1 cellular context compared by ENCODE assay signal in genomic region chr19:32971715-32972540, GRCh38.
TF ChIP-seq lines count a peak whose summit lies in the region.

TSS of gene CEP89 (minus strand) at chr19:32971958. CDS start at chr19:32971874, 84 bp downstream.
TSS of gene FAAP24 (plus strand) at chr19:32972242. CDS start at chr19:32973197, 955 bp downstream.

TF ChIP-seq in HepG2, 621 proteins besides CTCF, POLR2A, EP300 and RAD21 (continued from another document and continues in another):
- TF ChIP-seq, protein P1, sequence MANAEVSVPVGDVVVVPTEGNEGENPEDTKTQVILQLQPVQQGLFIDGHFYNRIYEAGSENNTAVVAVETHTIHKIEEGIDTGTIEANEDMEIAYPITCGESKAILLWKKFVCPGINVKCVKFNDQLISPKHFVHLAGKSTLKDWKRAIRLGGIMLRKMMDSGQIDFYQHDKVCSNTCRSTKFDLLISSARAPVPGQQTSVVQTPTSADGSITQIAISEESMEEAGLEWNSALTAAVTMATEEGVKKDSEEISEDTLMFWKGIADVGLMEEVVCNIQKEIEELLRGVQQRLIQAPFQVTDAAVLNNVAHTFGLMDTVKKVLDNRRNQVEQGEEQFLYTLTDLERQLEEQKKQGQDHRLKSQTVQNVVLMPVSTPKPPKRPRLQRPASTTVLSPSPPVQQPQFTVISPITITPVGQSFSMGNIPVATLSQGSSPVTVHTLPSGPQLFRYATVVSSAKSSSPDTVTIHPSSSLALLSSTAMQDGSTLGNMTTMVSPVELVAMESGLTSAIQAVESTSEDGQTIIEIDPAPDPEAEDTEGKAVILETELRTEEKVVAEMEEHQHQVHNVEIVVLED (CRISPR knock-in tag; IDR thresholded peaks at IDR 0.05; ENCODE audit: borderline replicate concordance) = peak; percentile 74
- TF ChIP-seq AKAP8 (CRISPR knock-in tag; IDR thresholded peaks at IDR 0.05) (no peak), ZKSCAN5 (CRISPR knock-in tag; IDR thresholded peaks at IDR 0.05) (no peak), ZSCAN30 (CRISPR knock-in tag; IDR thresholded peaks at IDR 0.05) (no peak), AHR (CRISPR knock-in tag; IDR thresholded peaks at IDR 0.05) (0 out of 2 replicates have a peak, but pooled peaks have one; percentile 50), CHD2 (IDR thresholded peaks at IDR 0.05; ENCODE audit: low read depth, low read length) (peak; percentile 77), POGZ (CRISPR knock-in tag; IDR thresholded peaks at IDR 0.05) (peak; percentile 70), ZNF12 (CRISPR knock-in tag; IDR thresholded peaks at IDR 0.05) (peak; percentile 23; the same call in 1 of the 2 replicates), LRRFIP1 (CRISPR knock-in tag; conservative IDR thresholded peaks at IDR 0.05) (no peak), KDM5A (IDR thresholded peaks at IDR 0.05; ENCODE audit: borderline replicate concordance, low read length) (peak; percentile 92), GTF2F1 (IDR thresholded peaks at IDR 0.05; ENCODE audit: low read length) (no peak), KDM3A (CRISPR knock-in tag; IDR thresholded peaks at IDR 0.05; ENCODE audit: low read depth) (no peak), ZNF510 (CRISPR knock-in tag; IDR thresholded peaks at IDR 0.05; ENCODE audit: low read depth) (no peak), DRAP1 (CRISPR knock-in tag; IDR thresholded peaks at IDR 0.05) (peak; percentile 73), GATAD2A (CRISPR knock-in tag; IDR thresholded peaks at IDR 0.05) (peak; percentile 34), FOXK2 (IDR thresholded peaks at IDR 0.05) (no peak; the same call in 1 of the 2 replicates), ZHX2 (IDR thresholded peaks at IDR 0.05; ENCODE audit: low read depth) (0 out of 2 replicates have a peak, but pooled peaks have one; percentile 35), ZHX2 (CRISPR knock-in tag; IDR thresholded peaks at IDR 0.05; ENCODE audit: borderline replicate concordance) (no peak), ZNF282 (IDR thresholded peaks at IDR 0.05; ENCODE audit: partially characterized antibody) (no peak), ZNF772 (CRISPR knock-in tag; IDR thresholded peaks at IDR 0.05) (0 out of 2 replicates have a peak, but pooled peaks have one; percentile 25), ZFP90 (CRISPR knock-in tag; IDR thresholded peaks at IDR 0.05; ENCODE audit: borderline replicate concordance) (peak; percentile 86), GPN1 (CRISPR knock-in tag; IDR thresholded peaks at IDR 0.05; ENCODE audit: borderline replicate concordance) (no peak), MAF1 (CRISPR knock-in tag; IDR thresholded peaks at IDR 0.05; ENCODE audit: borderline replicate concordance) (no peak), ZNF318 (CRISPR knock-in tag; IDR thresholded peaks at IDR 0.05) (no peak), SNAPC2 (CRISPR knock-in tag; IDR thresholded peaks at IDR 0.05) (peak; percentile 99), MZF1 (CRISPR knock-in tag; IDR thresholded peaks at IDR 0.05; ENCODE audit: borderline replicate concordance) (no peak), ZNF350 (CRISPR knock-in tag; IDR thresholded peaks at IDR 0.05; ENCODE audit: borderline replicate concordance, low read depth) (peak; percentile 63), TBL1XR1 (IDR thresholded peaks at IDR 0.05; ENCODE audit: borderline replicate concordance, low read length, partially characterized antibody) (peak; percentile 7), ATAD3A (CRISPR knock-in tag; IDR thresholded peaks at IDR 0.05) (no peak), SALL1 (CRISPR knock-in tag; IDR thresholded peaks at IDR 0.05) (peak; percentile 65), KDM2A (CRISPR knock-in tag; IDR thresholded peaks at IDR 0.05; ENCODE audit: borderline replicate concordance, low read depth) (peak; percentile 73), KLF13 (CRISPR knock-in tag; IDR thresholded peaks at IDR 0.05) (no peak), ZNF788 (CRISPR knock-in tag; IDR thresholded peaks at IDR 0.05; ENCODE audit: borderline replicate concordance) (peak; percentile 75; the same call in 1 of the 2 replicates), ZNF83 (CRISPR knock-in tag; IDR thresholded peaks at IDR 0.05; ENCODE audit: borderline replicate concordance) (no peak), MXD4 (CRISPR knock-in tag; IDR thresholded peaks at IDR 0.05) (peak; percentile 88), CENPX (CRISPR knock-in tag; IDR thresholded peaks at IDR 0.05) (no peak), IRF1 (CRISPR knock-in tag; IDR thresholded peaks at IDR 0.05; ENCODE audit: low read depth) (no peak), POLR2AphosphoS2 (IDR thresholded peaks at IDR 0.05; ENCODE audit: low read depth, low read length) (no peak), HOXA9 (CRISPR knock-in tag; IDR thresholded peaks at IDR 0.05; ENCODE audit: borderline replicate concordance) (peak; percentile 97)
- TF ChIP-seq, protein P2, sequence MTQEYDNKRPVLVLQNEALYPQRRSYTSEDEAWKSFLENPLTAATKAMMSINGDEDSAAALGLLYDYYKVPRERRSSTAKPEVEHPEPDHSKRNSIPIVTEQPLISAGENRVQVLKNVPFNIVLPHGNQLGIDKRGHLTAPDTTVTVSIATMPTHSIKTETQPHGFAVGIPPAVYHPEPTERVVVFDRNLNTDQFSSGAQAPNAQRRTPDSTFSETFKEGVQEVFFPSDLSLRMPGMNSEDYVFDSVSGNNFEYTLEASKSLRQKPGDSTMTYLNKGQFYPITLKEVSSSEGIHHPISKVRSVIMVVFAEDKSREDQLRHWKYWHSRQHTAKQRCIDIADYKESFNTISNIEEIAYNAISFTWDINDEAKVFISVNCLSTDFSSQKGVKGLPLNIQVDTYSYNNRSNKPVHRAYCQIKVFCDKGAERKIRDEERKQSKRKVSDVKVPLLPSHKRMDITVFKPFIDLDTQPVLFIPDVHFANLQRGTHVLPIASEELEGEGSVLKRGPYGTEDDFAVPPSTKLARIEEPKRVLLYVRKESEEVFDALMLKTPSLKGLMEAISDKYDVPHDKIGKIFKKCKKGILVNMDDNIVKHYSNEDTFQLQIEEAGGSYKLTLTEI (CRISPR knock-in tag; conservative IDR thresholded peaks at IDR 0.05) = 0 out of 2 replicates have a peak, but pooled peaks have one; percentile 76
- TF ChIP-seq, protein P3, sequence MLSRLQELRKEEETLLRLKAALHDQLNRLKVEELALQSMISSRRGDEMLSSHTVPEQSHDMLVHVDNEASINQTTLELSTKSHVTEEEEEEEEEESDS (CRISPR knock-in tag; IDR thresholded peaks at IDR 0.05; ENCODE audit: borderline replicate concordance) = peak; percentile 97; the same call in 1 of the 2 replicates
